30 cellular contexts compared by ENCODE assay signal in genomic region chr21:38147391-38147790, GRCh38.
"Had no signal": no experiment of that assay in that cellular context is flagged by ENCODE, and none has a peak within 500 bp of the region (broad histone marks: within the 10 kb centered on the region; RNA-seq: fewer than 3 reads in every experiment).

No MANE protein-coding gene starts in this region.

- H3K79me2 ChIP-seq: hepatocyte had no signal

- ATAC-seq: left cardiac atrium; left lung; lower lobe of right lung; mucosa of descending colon; naive thymus-derived CD4-positive, alpha-beta T cell; natural killer cell treated with Interleukin-12 subunit alpha and Interleukin-12 subunit beta and Interleukin-15 and Interleukin-18, amount 100 ng/mL, for 72 hours; pancreas; right cardiac atrium; sciatic nerve; stimulated activated naive B cell treated with anti-CD40 and anti-IgM and Interleukin-4, amounts not matched to agents 10 μg/mL and 1 μg/mL and 100 μg/mL, for 72 hours; stimulated activated naive CD8-positive, alpha-beta T cell treated with anti-CD3 and anti-CD28 coated beads, Interleukin-15, Interleukin-2, amounts not matched to agents 100 U/mL and 50 U/mL, for 24 hours; upper lobe of right lung had no signal

- H3K27me3 ChIP-seq: testis, thyroid gland had no signal

- H3K27ac ChIP-seq: hepatocyte, left lung, lower lobe of right lung, pancreas, prostate gland, skin epidermis, stomach, testis, thyroid gland, transverse colon, upper lobe of right lung had no signal

- DNase-seq: islet precursor cell; kidney glomerular epithelial cell; left cardiac atrium; left lung; lower lobe of right lung; midbrain; mucosa of descending colon; naive thymus-derived CD4-positive, alpha-beta T cell; nucleus accumbens; pancreas; posterior cingulate gyrus; retina; right cardiac atrium; stimulated activated CD4-positive, alpha-beta T cell treated with anti-CD3 and anti-CD28 coated beads, Interleukin-12 subunit alpha, Interleukin-12 subunit beta, amount 100 ng/mL, for 4 hours; stimulated activated CD4-positive, alpha-beta T cell treated with anti-CD3 and anti-CD28 coated beads, Interleukin-15, amount 100 ng/mL, for 24 hours; stimulated activated CD4-positive, alpha-beta T cell treated with anti-CD3 and anti-CD28 coated beads, Interleukin-2, amount 100 ng/mL, for 24 hours; stimulated activated CD4-positive, alpha-beta T cell treated with anti-CD3 and anti-CD28 coated beads, Interleukin-4, amount 100 ng/mL, for 1 hour; stimulated activated naive B cell treated with anti-CD40 and anti-IgM and Interleukin-4, amounts not matched to agents 10 μg/mL and 1 μg/mL and 100 μg/mL, for 72 hours; stimulated activated naive CD8-positive, alpha-beta T cell treated with anti-CD3 and anti-CD28 coated beads, Interleukin-15, Interleukin-2, amounts not matched to agents 100 U/mL and 50 U/mL, for 24 hours; stomach; testis; thyroid gland; transverse colon; upper lobe of right lung had no signal

- H2AFZ ChIP-seq: hepatocyte had no signal

- H3K4me1 ChIP-seq: left lung, lower lobe of right lung, pancreas, prostate gland, stomach, testis, thyroid gland, transverse colon, upper lobe of right lung had no signal

- H3K4me3 ChIP-seq: hepatocyte, left lung, lower lobe of right lung, mucosa of descending colon, pancreas, prostate gland, skin epidermis, stomach, testis, thyroid gland, transverse colon, upper lobe of right lung had no signal

- H3K36me3 ChIP-seq: left lung, lower lobe of right lung, pancreas, prostate gland, stomach, thyroid gland, transverse colon, upper lobe of right lung had no signal

- H3K9me3 ChIP-seq: left lung, lower lobe of right lung, mucosa of descending colon, pancreas, prostate gland, testis, thyroid gland, upper lobe of right lung had no signal

- FAIRE-seq: pancreas, urothelium cell line had no signal

- H3K4me2 ChIP-seq: hepatocyte had no signal
